In genomic region chr2:176080540-176081355, GRCh38 we compare ENCODE assay signal across 8 cellular contexts. TPM values are rescaled to one million over a fixed set of nuclear protein-coding genes. Genes with fewer than 3 reads are reported as not detected.
A peak's percentile ranks its signal among the peaks of the same experiment; 100 is the strongest.
DNase-seq lines count a peak whose midpoint lies in the region; ATAC-seq and TF ChIP-seq lines count a peak whose summit lies in the region.

No MANE protein-coding gene starts in this region.

- H3K9ac ChIP-seq in ES-I3 (ENCODE audit: low read depth, low read length) = peak overlapping the region; percentile 34; the same call in 1 of the 2 replicates

- intact Hi-C loops in activated T-helper 1 cell treated with anti-CD3 and anti-CD28 coated beads, Interleukin-12 subunit alpha, Interleukin-12 subunit beta, Interleukin-2, Interleukin-4 antibody, amounts not matched to agents 30 ng/mL and 10 ng/mL and 1 ng/mL, durations not matched to agents 14 hours and 24 hours and 36 hours (cut with micrococcal nuclease) = no loop called here

- no peaks in the 10 kb centered on the region for H3K36me3 ChIP-seq in ES-I3 (ENCODE audit: insufficient read depth, low read length)

- no peaks in the 10 kb centered on the region for H3K9me3 ChIP-seq in ES-I3 (ENCODE audit: control insufficient read depth, insufficient read depth, low read length)

- ATAC-seq in GM19463 (IDR thresholded peaks at IDR 0.05; ENCODE audit: unreplicated experiment) = no peak
- no peak for ATAC-seq in HG03097 (IDR thresholded peaks at IDR 0.05; ENCODE audit: low FRiP score, unreplicated experiment)

- H3K27ac Mint-ChIP-seq in activated T-helper 1 cell treated with anti-CD3 and anti-CD28 coated beads, Interleukin-12 subunit alpha, Interleukin-12 subunit beta, Interleukin-2, Interleukin-4 antibody, amounts not matched to agents 30 ng/mL and 10 ng/mL and 1 ng/mL, durations not matched to agents 14 hours and 24 hours and 36 hours = peak overlapping the region; percentile 81
- no peak overlapping the region for H3K27ac Mint-ChIP-seq in mesothelial cell of epicardium

- H3K27me3 Mint-ChIP-seq in activated T-helper 1 cell treated with anti-CD3 and anti-CD28 coated beads, Interleukin-12 subunit alpha, Interleukin-12 subunit beta, Interleukin-2, Interleukin-4 antibody, amounts not matched to agents 30 ng/mL and 10 ng/mL and 1 ng/mL, durations not matched to agents 14 hours and 24 hours and 36 hours (ENCODE audit: insufficient read depth) = peaks cover 73% of the 10 kb centered on the region
- H3K27me3 Mint-ChIP-seq in mesothelial cell of epicardium (ENCODE audit: low read depth) = peaks cover 96% of the 10 kb centered on the region

- peaks cover 3% of the 10 kb centered on the region for H3K36me3 Mint-ChIP-seq in activated T-helper 1 cell treated with anti-CD3 and anti-CD28 coated beads, Interleukin-12 subunit alpha, Interleukin-12 subunit beta, Interleukin-2, Interleukin-4 antibody, amounts not matched to agents 30 ng/mL and 10 ng/mL and 1 ng/mL, durations not matched to agents 14 hours and 24 hours and 36 hours (ENCODE audit: low read depth)
- no peaks in the 10 kb centered on the region for H3K36me3 Mint-ChIP-seq in mesothelial cell of epicardium

- H3K4me3 ChIP-seq in AG09309 (ENCODE audit: control insufficient read depth, low read depth, low read length) = peak overlapping the region; percentile 23

- H3K4me1 ChIP-seq in ES-I3 (ENCODE audit: insufficient read depth, low read length) = no peaks in the 10 kb centered on the region

- H3K4me3 Mint-ChIP-seq in activated T-helper 1 cell treated with anti-CD3 and anti-CD28 coated beads, Interleukin-12 subunit alpha, Interleukin-12 subunit beta, Interleukin-2, Interleukin-4 antibody, amounts not matched to agents 30 ng/mL and 10 ng/mL and 1 ng/mL, durations not matched to agents 14 hours and 24 hours and 36 hours = no peak overlapping the region
- H3K4me3 Mint-ChIP-seq in mesothelial cell of epicardium = peak overlapping the region; percentile 44

- no peak for TF ChIP-seq CTCF in AG09309 (IDR thresholded peaks at IDR 0.05; ENCODE audit: control insufficient read depth, insufficient read depth, low read depth, low read length, missing control alignments)
- TF ChIP-seq CTCF in mesothelial cell of epicardium (IDR thresholded peaks at IDR 0.05; ENCODE audit: unreplicated experiment) = no peak

- no peak overlapping the region for H3K27ac ChIP-seq in substantia nigra (ENCODE audit: low read depth, low read length, poor library complexity, severe bottlenecking)

- DNase-seq in AG09309 (ENCODE audit: low read depth) (no peak), mesothelial cell of epicardium (ENCODE audit: low spot score in 2 of 2, unreplicated experiment in 2 of 2) (peak in 1 of 2 experiments; percentile 45), substantia nigra (lab: John Stamatoyannopoulos, UW) (no peak), NCI-H1092 treated with DMSO at 0.1 percent for 48 hours (lab: John Stamatoyannopoulos, UW) (no peak)
- DNase-seq in activated T-helper 1 cell treated with anti-CD3 and anti-CD28 coated beads, Interleukin-12 subunit alpha, Interleukin-12 subunit beta, Interleukin-2, Interleukin-4 antibody, amounts not matched to agents 30 ng/mL and 10 ng/mL and 1 ng/mL, durations not matched to agents 14 hours and 24 hours and 36 hours (ENCODE audit: low spot score) = no peak

- peaks cover 4% of the 10 kb centered on the region for H3K9me3 Mint-ChIP-seq in activated T-helper 1 cell treated with anti-CD3 and anti-CD28 coated beads, Interleukin-12 subunit alpha, Interleukin-12 subunit beta, Interleukin-2, Interleukin-4 antibody, amounts not matched to agents 30 ng/mL and 10 ng/mL and 1 ng/mL, durations not matched to agents 14 hours and 24 hours and 36 hours
- H3K9me3 Mint-ChIP-seq in mesothelial cell of epicardium = no peaks in the 10 kb centered on the region

- H3K4me1 Mint-ChIP-seq in activated T-helper 1 cell treated with anti-CD3 and anti-CD28 coated beads, Interleukin-12 subunit alpha, Interleukin-12 subunit beta, Interleukin-2, Interleukin-4 antibody, amounts not matched to agents 30 ng/mL and 10 ng/mL and 1 ng/mL, durations not matched to agents 14 hours and 24 hours and 36 hours (ENCODE audit: low read depth) = no peaks in the 10 kb centered on the region
- H3K4me1 Mint-ChIP-seq in mesothelial cell of epicardium = peaks cover 22% of the 10 kb centered on the region

RNA-seq across cellular contexts. Expression of gene EVX2, which starts 3.0 kb away (rescaled TPM):
- total RNA-seq in activated T-helper 1 cell treated with anti-CD3 and anti-CD28 coated beads, Interleukin-12 subunit alpha, Interleukin-12 subunit beta, Interleukin-2, Interleukin-4 antibody, amounts not matched to agents 30 ng/mL and 10 ng/mL and 1 ng/mL, durations not matched to agents 14 hours and 24 hours and 36 hours = not detected in 2 replicates
- 0.07 to 0.09 TPM in 2 of 3 replicates, not detected in the other for total RNA-seq in mesothelial cell of epicardium

RNA-seq across cellular contexts. Expression of gene HOXD13, which starts 11.8 kb away (rescaled TPM):
- not detected in 2 replicates for total RNA-seq in activated T-helper 1 cell treated with anti-CD3 and anti-CD28 coated beads, Interleukin-12 subunit alpha, Interleukin-12 subunit beta, Interleukin-2, Interleukin-4 antibody, amounts not matched to agents 30 ng/mL and 10 ng/mL and 1 ng/mL, durations not matched to agents 14 hours and 24 hours and 36 hours
- 0.49 to 0.63 TPM (median 0.56 TPM) in 3 replicates for total RNA-seq in mesothelial cell of epicardium

RNA-seq across cellular contexts. Expression of gene HOXD12, which starts 18.8 kb away (rescaled TPM):
- not detected in 2 replicates for total RNA-seq in activated T-helper 1 cell treated with anti-CD3 and anti-CD28 coated beads, Interleukin-12 subunit alpha, Interleukin-12 subunit beta, Interleukin-2, Interleukin-4 antibody, amounts not matched to agents 30 ng/mL and 10 ng/mL and 1 ng/mL, durations not matched to agents 14 hours and 24 hours and 36 hours
- 0.27 to 0.40 TPM (median 0.27 TPM) in 3 replicates for total RNA-seq in mesothelial cell of epicardium

RNA-seq across cellular contexts. Expression of gene HOXD11, which starts 26.3 kb away (rescaled TPM):
- total RNA-seq in activated T-helper 1 cell treated with anti-CD3 and anti-CD28 coated beads, Interleukin-12 subunit alpha, Interleukin-12 subunit beta, Interleukin-2, Interleukin-4 antibody, amounts not matched to agents 30 ng/mL and 10 ng/mL and 1 ng/mL, durations not matched to agents 14 hours and 24 hours and 36 hours = not detected in 2 replicates
- 1.9 to 3.0 TPM (median 2.2 TPM) in 3 replicates for total RNA-seq in mesothelial cell of epicardium

RNA-seq across cellular contexts. Expression of gene HOXD10, which starts 35.8 kb away (rescaled TPM):
- not detected in 2 replicates for total RNA-seq in activated T-helper 1 cell treated with anti-CD3 and anti-CD28 coated beads, Interleukin-12 subunit alpha, Interleukin-12 subunit beta, Interleukin-2, Interleukin-4 antibody, amounts not matched to agents 30 ng/mL and 10 ng/mL and 1 ng/mL, durations not matched to agents 14 hours and 24 hours and 36 hours
- total RNA-seq in mesothelial cell of epicardium = 3.2 to 4.1 TPM (median 3.9 TPM) in 3 replicates
